In genomic region chr2:69143726-69144360, GRCh38 we compare ENCODE assay signal across 16 cellular contexts.
DNase-seq lines count a peak whose midpoint lies in the region; ATAC-seq and TF ChIP-seq lines count a peak whose summit lies in the region.
"Had no signal": no experiment of that assay in that cellular context is flagged by ENCODE, and none has a peak within 500 bp of the region (broad histone marks: within the 10 kb centered on the region; RNA-seq: fewer than 3 reads in every experiment).

No MANE protein-coding gene starts in this region.

- TF ChIP-seq CTCF in chondrocyte (IDR thresholded peaks at IDR 0.05) (no peak), nephron (IDR thresholded peaks at IDR 0.05; ENCODE audit: unreplicated experiment in 3 of 3) (no peak)

- no peak for ATAC-seq in GM21786 (IDR thresholded peaks at IDR 0.05; ENCODE audit: unreplicated experiment)
- ATAC-seq: activated CD8-positive, alpha-beta memory T cell treated with anti-CD3 and anti-CD28 coated beads, Interleukin-2, amount 10 ng/mL, durations not matched to agents 7 days and 5 days; left lung had no signal

- DNase-seq in A172 (ENCODE audit: low spot score) (peak; percentile 67), LHCN-M2 (ENCODE audit: low read depth) (peak; percentile 99), chondrocyte (ENCODE audit: low spot score) (no peak), NCI-H128 (lab: John Stamatoyannopoulos, UW; ENCODE audit: unreplicated experiment) (no peak), C1 segment of cervical spinal cord (lab: John Stamatoyannopoulos, UW) (no peak)
- DNase-seq in activated naive CD4-positive, alpha-beta T cell treated with Interleukin-2 at 50 U/mL for 16 hours = no peak
- DNase-seq: activated CD8-positive, alpha-beta memory T cell treated with anti-CD3 and anti-CD28 coated beads, Interleukin-2, amount 10 ng/mL, durations not matched to agents 7 days and 5 days; activated naive CD4-positive, alpha-beta T cell treated with anti-CD3 and anti-CD28 coated beads for 36 hours; cerebellar nuclear complex; left lung; NCI-H2171; nephron progenitor cell; WERI-Rb-1 had no signal

- no peak overlapping the region for H3K4me3 Mint-ChIP-seq in chondrocyte (ENCODE audit: unreplicated experiment)
- H3K4me3 Mint-ChIP-seq in nephron = peak overlapping the region in 2 of 3 experiments; percentile 31 to 68
- H3K4me3 Mint-ChIP-seq: activated CD8-positive, alpha-beta memory T cell treated with anti-CD3 and anti-CD28 coated beads, Interleukin-2, amount 10 ng/mL, durations not matched to agents 7 days and 5 days; activated naive CD4-positive, alpha-beta T cell treated with anti-CD3 and anti-CD28 coated beads for 36 hours; nephron progenitor cell; stimulated activated naive CD8-positive, alpha-beta T cell treated with anti-CD3 and anti-CD28 coated beads, Interleukin-15, Interleukin-2, amounts not matched to agents 100 ng/mL and 50 ng/mL, for 24 hours had no signal

- H3K27ac Mint-ChIP-seq in chondrocyte (ENCODE audit: unreplicated experiment) (peak overlapping the region; percentile 76), nephron (peak overlapping the region; percentile 80 to 93 (median 84))
- H3K27ac Mint-ChIP-seq: activated CD8-positive, alpha-beta memory T cell treated with anti-CD3 and anti-CD28 coated beads, Interleukin-2, amount 10 ng/mL, durations not matched to agents 7 days and 5 days; activated naive CD4-positive, alpha-beta T cell treated with anti-CD3 and anti-CD28 coated beads for 36 hours had no signal

- H3K27me3 Mint-ChIP-seq in chondrocyte (ENCODE audit: low read depth) = no peaks in the 10 kb centered on the region
- no peaks in the 10 kb centered on the region for H3K27me3 Mint-ChIP-seq in nephron (ENCODE audit: low read depth)

- H3K36me3 Mint-ChIP-seq in chondrocyte (ENCODE audit: low read depth) (peaks cover 5% of the 10 kb centered on the region), nephron (ENCODE audit: low read depth) (peaks cover 17% of the 10 kb centered on the region)
- H3K36me3 Mint-ChIP-seq: activated CD8-positive, alpha-beta memory T cell treated with anti-CD3 and anti-CD28 coated beads, Interleukin-2, amount 10 ng/mL, durations not matched to agents 7 days and 5 days had no signal

- H3K4me1 Mint-ChIP-seq in chondrocyte (ENCODE audit: low read depth) = peaks cover 74% of the 10 kb centered on the region
- H3K4me1 Mint-ChIP-seq in nephron = peaks cover 75% of the 10 kb centered on the region
- H3K4me1 Mint-ChIP-seq: activated CD8-positive, alpha-beta memory T cell treated with anti-CD3 and anti-CD28 coated beads, Interleukin-2, amount 10 ng/mL, durations not matched to agents 7 days and 5 days had no signal

- H3K9me3 Mint-ChIP-seq in chondrocyte (ENCODE audit: low read depth) = no peaks in the 10 kb centered on the region
- H3K9me3 Mint-ChIP-seq in nephron = no peaks in the 10 kb centered on the region
- H3K9me3 Mint-ChIP-seq: activated naive CD4-positive, alpha-beta T cell treated with anti-CD3 and anti-CD28 coated beads for 36 hours; nephron progenitor cell; stimulated activated naive CD8-positive, alpha-beta T cell treated with anti-CD3 and anti-CD28 coated beads, Interleukin-15, Interleukin-2, amounts not matched to agents 100 ng/mL and 50 ng/mL, for 24 hours had no signal

Comparison
In these comparisons a context has a peak if more than half of its experiments do, and no peak if none do; other contexts are left out.
1. DNase-seq: peak in A172 (single experiment) and LHCN-M2 (single experiment); none in chondrocyte (single experiment), NCI-H128 (single experiment), C1 segment of cervical spinal cord (0 of 14) and activated naive CD4-positive, alpha-beta T cell treated with Interleukin-2 at 50 U/mL for 16 hours (single experiment).